In the genomic region with DNA sequence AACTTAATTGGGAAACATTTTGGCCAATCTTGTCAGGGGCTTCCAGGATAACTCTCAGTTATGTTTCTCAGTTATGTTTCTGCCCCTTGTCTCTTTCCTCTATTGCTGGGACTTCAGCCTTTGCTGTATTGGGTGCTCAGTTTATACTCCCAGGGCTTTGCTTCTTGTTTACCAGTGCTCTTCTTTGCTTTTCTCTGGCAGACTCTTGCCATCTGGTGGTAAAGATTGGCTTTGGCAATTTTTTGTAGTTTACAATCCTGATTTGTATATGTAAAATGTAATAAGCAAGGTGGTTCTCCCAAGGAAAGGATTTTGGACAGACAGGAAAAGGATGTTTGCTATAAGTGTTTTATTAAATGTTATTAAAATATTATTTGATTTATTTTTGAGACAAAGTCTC, we compare ENCODE assay signal across 9 cellular contexts. TPM values are rescaled to one million over a fixed set of nuclear protein-coding genes. Genes with fewer than 3 reads are reported as not detected.
A peak's percentile ranks its signal among the peaks of the same experiment; 100 is the strongest.
DNase-seq lines count a peak whose midpoint lies in the region; ATAC-seq, FAIRE-seq and TF ChIP-seq lines count a peak whose summit lies in the region.
"Had no signal": no experiment of that assay in that cellular context is flagged by ENCODE, and none has a peak within 500 bp of the region (broad histone marks: within the 10 kb centered on the region; RNA-seq: fewer than 3 reads in every experiment).

No MANE protein-coding gene starts in this region.

- no TSS peak for BruUV-seq in PC-3 (replicated peaks; lab: Mats Ljungman, UMichigan)

- no peak overlapping the region for H2AFZ ChIP-seq in PC-3 (ENCODE audit: low read length)

- H3K9me2 ChIP-seq in PC-3 (replicated peaks; ENCODE audit: low read length) = no peaks in the 10 kb centered on the region

- H3K27ac ChIP-seq in PC-3 (ENCODE audit: low read length) = no peak overlapping the region
- no peak overlapping the region for H3K27ac ChIP-seq in pancreas
- H3K27ac ChIP-seq in spleen = no peak overlapping the region

- H3K4me1 Mint-ChIP-seq in stimulated activated effector memory CD8-positive, alpha-beta T cell treated with anti-CD3 and anti-CD28 coated beads, Interleukin-12 subunit alpha, Interleukin-12 subunit beta, amount 100 ng/mL, for 72 hours = no peaks in the 10 kb centered on the region

- H3K27me3 ChIP-seq in PC-3 (ENCODE audit: low read length) (no peaks in the 10 kb centered on the region), pancreas (no peaks in the 10 kb centered on the region), spleen (replicated peaks in 1 of 7) (no peaks in the 10 kb centered on the region)

- FAIRE-seq in pancreas (lab: Jason Lieb, UNC) = no peak

- H3K4me1 ChIP-seq in PC-3 (ENCODE audit: insufficient read depth, low read length) = no peaks in the 10 kb centered on the region
- H3K4me1 ChIP-seq in pancreas = no peaks in the 10 kb centered on the region
- H3K4me1 ChIP-seq in spleen = peaks cover 0 to 8% (median 0%) of the 10 kb centered on the region in 6 donors

- no peak overlapping the region for H3K4me3 Mint-ChIP-seq in stimulated activated effector memory CD8-positive, alpha-beta T cell treated with anti-CD3 and anti-CD28 coated beads, Interleukin-12 subunit alpha, Interleukin-12 subunit beta, amount 100 ng/mL, for 72 hours
- H3K4me3 Mint-ChIP-seq: T-cell had no signal

- no peak overlapping the region for H3K4me2 ChIP-seq in PC-3 (ENCODE audit: low read length)

- peaks cover 38% of the 10 kb centered on the region for H3K36me3 Mint-ChIP-seq in stimulated activated effector memory CD8-positive, alpha-beta T cell treated with anti-CD3 and anti-CD28 coated beads, Interleukin-12 subunit alpha, Interleukin-12 subunit beta, amount 100 ng/mL, for 72 hours

- H3K9me3 Mint-ChIP-seq in stimulated activated effector memory CD8-positive, alpha-beta T cell treated with anti-CD3 and anti-CD28 coated beads, Interleukin-12 subunit alpha, Interleukin-12 subunit beta, amount 100 ng/mL, for 72 hours = no peaks in the 10 kb centered on the region
- H3K9me3 Mint-ChIP-seq: T-cell had no signal

- H3K4me3 ChIP-seq in PC-3 (ENCODE audit: low read length) (no peak overlapping the region), pancreas (no peak overlapping the region), spleen (no peak overlapping the region)

- H3K27ac Mint-ChIP-seq in stimulated activated effector memory CD8-positive, alpha-beta T cell treated with anti-CD3 and anti-CD28 coated beads, Interleukin-12 subunit alpha, Interleukin-12 subunit beta, amount 100 ng/mL, for 72 hours = no peak overlapping the region
- H3K27ac Mint-ChIP-seq: T-cell had no signal

- CTCF ChIA-PET in PC-3 (lab: Charles Lee) = no interaction called here

- H3K9ac ChIP-seq in PC-3 (ENCODE audit: low read length) = no peak overlapping the region

- peak; percentile 77 for DNase-seq in DMS53 (lab: John Stamatoyannopoulos, UW)
- DNase-seq in HuH-7.5 (ENCODE audit: low spot score) = peak; percentile 23
- peak; percentile 71 for DNase-seq in PC-3
- DNase-seq in erythroblast (lab: John Stamatoyannopoulos, UW) = peak; percentile 46 to 53
- DNase-seq in pancreas = no peak
- no peak for DNase-seq in activated T-cell treated with anti-CD3 and anti-CD28 coated beads, Interleukin-2, amount 50 U/mL, for 1 hour
- no peak for DNase-seq in spleen
- DNase-seq in stimulated activated effector memory CD8-positive, alpha-beta T cell treated with anti-CD3 and anti-CD28 coated beads, Interleukin-12 subunit alpha, Interleukin-12 subunit beta, amount 100 ng/mL, for 72 hours (ENCODE audit: low spot score in 2 of 2) = no peak

- H4K20me1 ChIP-seq in PC-3 (ENCODE audit: low read length) = 0 out of 2 replicates have a peak, but pooled peaks cover 5% of the 10 kb centered on the region

- POLR2A ChIA-PET in PC-3 (lab: Charles Lee; ENCODE audit: unreplicated experiment) = no interaction called here

- TF ChIP-seq POLR2A in erythroblast (IDR thresholded peaks at IDR 0.05; ENCODE audit: low read length) = no peak
- TF ChIP-seq POLR2A in spleen (IDR thresholded peaks at IDR 0.05) = no peak

- TF ChIP-seq CTCF in PC-3 (conservative IDR thresholded peaks at IDR 0.05; ENCODE audit: low read depth, low read length) (peak; percentile 72), pancreas (IDR thresholded peaks at IDR 0.05) (peak in 2 of 4 donors; percentile 9 to 24), spleen (IDR thresholded peaks at IDR 0.05 in 8 of 11, conservative IDR thresholded peaks at IDR 0.05 in 3 of 11) (peak in 5 of 11 experiments; percentile 20 to 26 (median 23))

- ATAC-seq in PC-3 (peak; percentile 88), pancreas (peak in 3 of 4 donors; percentile 49 to 57 (median 53))
- ATAC-seq in stimulated activated effector memory CD8-positive, alpha-beta T cell treated with anti-CD3 and anti-CD28 coated beads, Interleukin-12 subunit alpha, Interleukin-12 subunit beta, amount 100 ng/mL, for 72 hours = no peak
- ATAC-seq: T-cell had no signal

- intact Hi-C loops in PC-3 (cut with micrococcal nuclease) = loop anchor here (1.0 to 10.0 kb wide), 3 partner anchors 38 to 150 kb away; partner anchors contain the start of genes SNRNP40 and ZCCHC17
- intact Hi-C loops in pancreas (cut with DNase I) = loop anchor here in 1 of 3 donors (10.0 kb wide), 1 partner anchor 140 kb away; no protein-coding TSS in a partner anchor
- intact Hi-C loops in spleen (cut with DNase I; ENCODE audit: low total_unique reads) = no loop called here

- no peaks in the 10 kb centered on the region for H3F3A ChIP-seq in PC-3 (ENCODE audit: low read length, unreplicated experiment)

- H3K79me2 ChIP-seq in PC-3 (ENCODE audit: low read length) = no peaks in the 10 kb centered on the region

- peaks cover 10% of the 10 kb centered on the region; the same call in 1 of the 2 replicates for H3K36me3 ChIP-seq in PC-3 (ENCODE audit: low read depth, low read length)
- no peaks in the 10 kb centered on the region for H3K36me3 ChIP-seq in pancreas
- peaks cover 0 to 52% (median 14%) of the 10 kb centered on the region in 6 donors for H3K36me3 ChIP-seq in spleen

- H3K9me3 ChIP-seq in PC-3 (ENCODE audit: low read length) (no peaks in the 10 kb centered on the region), pancreas (no peaks in the 10 kb centered on the region), spleen (no peaks in the 10 kb centered on the region)

RNA-seq across cellular contexts. Expression of gene FABP3, which starts 37.9 kb away (rescaled TPM):
- total RNA-seq in PC-3 (2014; rRNA removed) (0.40 TPM in 1 of 2 replicates, not detected in the other), pancreas (1 to 10 TPM in 3 of 6 donors, under 1 TPM in 1, not detected in 2; 0.72 to 3.6 (median 1.7) TPM), spleen (10 to 100 TPM in 6 of 7 donors, 1 to 10 TPM in 1; 4.1 to 57.1 (median 24.7) TPM)
- polyA plus RNA-seq in pancreas (1 to 10 TPM; 4.6 to 5.4 TPM), spleen (10 to 100 TPM; 14.2 to 50.0 (median 22.2) TPM)

RNA-seq across cellular contexts. Expression of gene ZCCHC17, which starts 38.2 kb away (rescaled TPM):
- total RNA-seq in PC-3 (2014; rRNA removed) (30.2 and 34.7 TPM in 2 replicates), pancreas (10 to 100 TPM in 1 of 6 donors, 1 to 10 TPM in 5; 5.6 to 11.4 (median 8.2) TPM), spleen (10 to 100 TPM; 16.1 to 23.7 (median 18.2) TPM)
- polyA plus RNA-seq in pancreas (10 to 100 TPM; 11.1 to 20.3 TPM), spleen (10 to 100 TPM; 24.1 to 31.7 (median 29.8) TPM)

RNA-seq across cellular contexts. Expression of gene SNRNP40, which starts 38.4 kb away (rescaled TPM):
- 230 and 288 TPM in 2 replicates for total RNA-seq in PC-3 (2014; rRNA removed)
- total RNA-seq in pancreas = 10 to 100 TPM in 5 of 6 donors, 1 to 10 TPM in 1; 9.4 to 17.3 (median 15.5) TPM
- 10 to 100 TPM in 1 of 2 donors, 1 to 10 TPM in 1; 8.7 to 20.5 TPM for polyA plus RNA-seq in pancreas
- 10 to 100 TPM; 38.8 to 53.0 (median 44.8) TPM for total RNA-seq in spleen
- polyA plus RNA-seq in spleen = 10 to 100 TPM; 21.4 to 37.5 (median 29.6) TPM

Comparison
In these comparisons a context has a peak if more than half of its experiments do, and no peak if none do; other contexts are left out.
1. DNase-seq: peak in DMS53 (single experiment), HuH-7.5 (single experiment), PC-3 (single experiment) and erythroblast (2 of 2); none in pancreas (0 of 6), activated T-cell treated with anti-CD3 and anti-CD28 coated beads, Interleukin-2, amount 50 U/mL, for 1 hour (single experiment), spleen (single experiment) and stimulated activated effector memory CD8-positive, alpha-beta T cell treated with anti-CD3 and anti-CD28 coated beads, Interleukin-12 subunit alpha, Interleukin-12 subunit beta, amount 100 ng/mL, for 72 hours (0 of 2).